9 cellular contexts compared by ENCODE assay signal in genomic region chr5:64506567-64507321, GRCh38. TPM values are rescaled to one million over a fixed set of nuclear protein-coding genes. Genes with fewer than 3 reads are reported as not detected.
A peak's percentile ranks its signal among the peaks of the same experiment; 100 is the strongest.
DNase-seq lines count a peak whose midpoint lies in the region; ATAC-seq and TF ChIP-seq lines count a peak whose summit lies in the region.
"Had no signal": no experiment of that assay in that cellular context is flagged by ENCODE, and none has a peak within 500 bp of the region (broad histone marks: within the 10 kb centered on the region; RNA-seq: fewer than 3 reads in every experiment).

No MANE protein-coding gene starts in this region.

- ATAC-seq in GM21447 (IDR thresholded peaks at IDR 0.05; ENCODE audit: unreplicated experiment) (no peak), GM21526 (IDR thresholded peaks at IDR 0.05; ENCODE audit: low FRiP score, unreplicated experiment) (no peak)

- intact Hi-C loops in posterior cingulate gyrus (cut with DNase I) = loop anchor here (5.0 to 10.0 kb wide), 2 partner anchors 88 to 106 kb away; no protein-coding TSS in a partner anchor

- H3K27me3 ChIP-seq in CD8-positive, alpha-beta memory T cell (ENCODE audit: insufficient read depth, low read length, poor library complexity, severe bottlenecking) = peaks cover 4% of the 10 kb centered on the region
- peaks cover 72% of the 10 kb centered on the region for H3K27me3 ChIP-seq in cardiac muscle cell

- H3K27ac Mint-ChIP-seq in CD8-positive, alpha-beta memory T cell = peak overlapping the region in 1 of 8 donors; percentile 6
- H3K27ac Mint-ChIP-seq: activated CD4-positive, alpha-beta T cell treated with anti-CD3 and anti-CD28 coated beads, Interleukin-2, amount 10 ng/mL, durations not matched to agents 7 days and 5 days had no signal

- no peaks in the 10 kb centered on the region for H3K36me3 ChIP-seq in CD8-positive, alpha-beta memory T cell (ENCODE audit: insufficient read depth, low read length)
- H3K36me3 ChIP-seq in SK-N-MC (ENCODE audit: insufficient read depth, low read length) (no peaks in the 10 kb centered on the region), cardiac muscle cell (no peaks in the 10 kb centered on the region)

- peak overlapping the region in 6 of 7 donors; percentile 65 to 83 (median 69) for H3K4me3 Mint-ChIP-seq in CD8-positive, alpha-beta memory T cell
- H3K4me3 Mint-ChIP-seq: activated CD4-positive, alpha-beta T cell treated with anti-CD3 and anti-CD28 coated beads, Interleukin-2, amount 10 ng/mL, durations not matched to agents 7 days and 5 days had no signal

- CTCF ChIA-PET in CD8-positive, alpha-beta memory T cell (lab: Charles Lee) = no interaction called here

- H3K36me3 Mint-ChIP-seq in CD8-positive, alpha-beta memory T cell = no peaks in the 10 kb centered on the region

- H3K27me3 Mint-ChIP-seq in CD8-positive, alpha-beta memory T cell = peaks cover 19 to 38% of the 10 kb centered on the region in 2 donors

- no peak for TF ChIP-seq CTCF in cardiac muscle cell (IDR thresholded peaks at IDR 0.05; ENCODE audit: low read depth, low read length)

- H3K9me3 Mint-ChIP-seq in CD8-positive, alpha-beta memory T cell = peaks cover 0 to 8% (median 0%) of the 10 kb centered on the region in 5 donors
- H3K9me3 Mint-ChIP-seq: activated CD4-positive, alpha-beta T cell treated with anti-CD3 and anti-CD28 coated beads, Interleukin-2, amount 10 ng/mL, durations not matched to agents 7 days and 5 days had no signal

- no peak for DNase-seq in CD8-positive, alpha-beta memory T cell
- DNase-seq in SK-N-MC (ENCODE audit: low read depth, low spot score) = no peak
- DNase-seq in cardiac muscle cell (ENCODE audit: low read depth in 1 of 2, low spot score in 1 of 2) = peak in 1 of 2 donors; percentile 24
- DNase-seq in posterior cingulate gyrus = peak in 9 of 10 donors; percentile 24 to 92 (median 47)
- no peak for DNase-seq in glomerular visceral epithelial cell (ENCODE audit: extremely low spot score)
- DNase-seq in COLO829 (ENCODE audit: low spot score) = no peak
- DNase-seq: activated CD4-positive, alpha-beta T cell treated with anti-CD3 and anti-CD28 coated beads, Interleukin-2, amount 10 ng/mL, durations not matched to agents 7 days and 5 days had no signal

- H3K27ac ChIP-seq in CD8-positive, alpha-beta memory T cell (ENCODE audit: low read depth, low read length) = no peak overlapping the region
- no peak overlapping the region for H3K27ac ChIP-seq in SK-N-MC
- H3K27ac ChIP-seq in cardiac muscle cell = no peak overlapping the region

- POLR2A ChIA-PET in CD8-positive, alpha-beta memory T cell (lab: Charles Lee) = no interaction called here

- no peaks in the 10 kb centered on the region for H3K4me1 ChIP-seq in CD8-positive, alpha-beta memory T cell (ENCODE audit: insufficient read depth, low read length)
- no peaks in the 10 kb centered on the region for H3K4me1 ChIP-seq in cardiac muscle cell (ENCODE audit: low read depth)

- peak overlapping the region; percentile 58 for H3K9ac ChIP-seq in SK-N-MC (ENCODE audit: insufficient read length)

- H3K4me3 ChIP-seq in CD8-positive, alpha-beta memory T cell (ENCODE audit: low read length) = no peak overlapping the region
- peak overlapping the region; percentile 76 for H3K4me3 ChIP-seq in SK-N-MC
- H3K4me3 ChIP-seq in cardiac muscle cell = peak overlapping the region; percentile 47

- peaks cover 5 to 8% (median 6%) of the 10 kb centered on the region in 3 donors for H3K4me1 Mint-ChIP-seq in CD8-positive, alpha-beta memory T cell

- H3K9me3 ChIP-seq in CD8-positive, alpha-beta memory T cell (ENCODE audit: low read length) = no peaks in the 10 kb centered on the region
- no peaks in the 10 kb centered on the region for H3K9me3 ChIP-seq in SK-N-MC (ENCODE audit: low read depth, low read length)
- no peaks in the 10 kb centered on the region for H3K9me3 ChIP-seq in cardiac muscle cell (ENCODE audit: low read depth)

RNA-seq across cellular contexts. Expression of gene RGS7BP, which starts 0.9 kb away (rescaled TPM):
- not detected for total RNA-seq in CD8-positive, alpha-beta memory T cell
- polyA plus RNA-seq in CD8-positive, alpha-beta memory T cell = 0.40 TPM
- 0.11 and 0.45 TPM in 2 replicates for total RNA-seq in cardiac muscle cell
- not detected in 2 replicates for polyA plus RNA-seq in cardiac muscle cell
- total RNA-seq: activated CD4-positive, alpha-beta T cell treated with anti-CD3 and anti-CD28 coated beads, Interleukin-2, amount 10 ng/mL, durations not matched to agents 7 days and 5 days had no signal

Comparison
In these comparisons a context has a peak if more than half of its experiments do, and no peak if none do; other contexts are left out.
1. DNase-seq: peak in posterior cingulate gyrus (9 of 10); none in CD8-positive, alpha-beta memory T cell (0 of 5), SK-N-MC (single experiment), glomerular visceral epithelial cell (single experiment) and COLO829 (single experiment).